ENCODE assay signal across 1 cellular context in genomic region chr12:122855985-122856831, GRCh38.
TF ChIP-seq lines count a peak whose summit lies in the region.

No MANE protein-coding gene starts in this region.

TF ChIP-seq in IMR-90, 13 proteins besides CTCF, POLR2A, EP300 and RAD21:
- TF ChIP-seq CEBPB (IDR thresholded peaks at IDR 0.05; ENCODE audit: low read depth, low read length) = no peak
- TF ChIP-seq MAZ (IDR thresholded peaks at IDR 0.05; ENCODE audit: borderline replicate concordance, low read depth, low read length) = no peak
- no peak for TF ChIP-seq RFX5 (IDR thresholded peaks at IDR 0.05; ENCODE audit: low read depth, low read length)
- TF ChIP-seq ELK1 (IDR thresholded peaks at IDR 0.05; ENCODE audit: borderline replicate concordance, low read depth, low read length) = no peak
